8 cellular contexts compared by ENCODE assay signal in genomic region chr19:58227964-58228583, GRCh38. TPM values are rescaled to one million over a fixed set of nuclear protein-coding genes. Genes with fewer than 3 reads are reported as not detected.
DNase-seq lines count a peak whose midpoint lies in the region; ATAC-seq and TF ChIP-seq lines count a peak whose summit lies in the region.

No MANE protein-coding gene starts in this region.

- no peak for DNase-seq in DND-41
- peak; percentile 4 for DNase-seq in brain microvascular endothelial cell
- no peak for DNase-seq in lower leg skin (ENCODE audit: low spot score in 2 of 2)
- DNase-seq in transverse colon, result no peak
- DNase-seq in T-helper 9 cell, result no peak
- no peak for DNase-seq in NCI-H1694 (lab: John Stamatoyannopoulos, UW)

- H3K4me1 ChIP-seq in DND-41 (ENCODE audit: insufficient read depth, low read length), result peaks cover 30% of the 10 kb centered on the region
- H3K4me1 ChIP-seq in HUES6 (ENCODE audit: control insufficient read depth, insufficient read depth, low read length), result peaks cover 9% of the 10 kb centered on the region; the same call in 1 of the 2 replicates
- peaks cover 0 to 13% (median 9%) of the 10 kb centered on the region in 4 donors for H3K4me1 ChIP-seq in transverse colon

- in situ Hi-C loops in brain microvascular endothelial cell (cut with HindIII; ENCODE audit: low pct_ligation_motif_present, low sequenced_read_pairs) (no loop called here), transverse colon (cut with MboI; ENCODE audit: low pct_ligation_motif_present in 1 of 4, low pct_unique_long_range_greater_than_20kb in 1 of 4, low sequenced_read_pairs in 3 of 4) (no loop called here)

- H3K27ac ChIP-seq in DND-41 (ENCODE audit: low read length), result peak overlapping the region; percentile 90
- H3K27ac ChIP-seq in HUES6 (ENCODE audit: low read depth, low read length), result peak overlapping the region; percentile 95
- peak overlapping the region; percentile 60 for H3K27ac ChIP-seq in brain microvascular endothelial cell
- H3K27ac ChIP-seq in transverse colon, result peak overlapping the region; percentile 70 to 85 (median 78)

- H3K36me3 ChIP-seq in DND-41 (ENCODE audit: insufficient read depth, low read length), result peaks cover 33% of the 10 kb centered on the region
- peaks cover 36% of the 10 kb centered on the region for H3K36me3 ChIP-seq in HUES6 (ENCODE audit: control insufficient read depth, insufficient read depth, low read length)
- H3K36me3 ChIP-seq in brain microvascular endothelial cell (replicated peaks), result peaks cover 30% of the 10 kb centered on the region
- H3K36me3 ChIP-seq in transverse colon, result peaks cover 0 to 33% (median 18%) of the 10 kb centered on the region in 4 donors

- WGBS in lower leg skin, 2 donors, result 6 to 14% methylated on average over 18 to 22 of the region's 23 CpGs
- 14 to 57% methylated on average over 1 to 20 of the region's 23 CpGs for WGBS in transverse colon (ENCODE audit: low coverage in 1 of 2), 2 donors

- TF ChIP-seq CTCF in DND-41 (IDR thresholded peaks at IDR 0.05; ENCODE audit: borderline replicate concordance, extremely low read depth, low read length, poor library complexity, severe bottlenecking) (no peak), brain microvascular endothelial cell (IDR thresholded peaks at IDR 0.05; ENCODE audit: low read depth, low read length, missing control alignments) (no peak), lower leg skin (IDR thresholded peaks at IDR 0.05) (no peak), transverse colon (IDR thresholded peaks at IDR 0.05) (no peak)

- H3K27me3 ChIP-seq in DND-41 (ENCODE audit: insufficient read depth, low read length, poor library complexity) (no peaks in the 10 kb centered on the region), HUES6 (ENCODE audit: control insufficient read depth, insufficient read depth, low read length) (no peaks in the 10 kb centered on the region), brain microvascular endothelial cell (replicated peaks) (no peaks in the 10 kb centered on the region), transverse colon (no peaks in the 10 kb centered on the region)

- ATAC-seq in DND-41 (ENCODE audit: insufficient read depth, low read depth) (peak; percentile 3; the same call in 2 of the 3 replicates), HG02852 (IDR thresholded peaks at IDR 0.05; ENCODE audit: unreplicated experiment) (no peak)

- H3K9me3 ChIP-seq in DND-41 (ENCODE audit: insufficient read depth, low read length, severe bottlenecking), result peaks cover 19% of the 10 kb centered on the region
- H3K9me3 ChIP-seq in HUES6 (ENCODE audit: control insufficient read depth, insufficient read depth, low read depth, low read length), result peaks cover 14% of the 10 kb centered on the region; the same call in 1 of the 2 replicates
- H3K9me3 ChIP-seq in transverse colon, result peaks cover 28 to 57% of the 10 kb centered on the region in 2 donors

- peaks cover 40% of the 10 kb centered on the region for H3K79me2 ChIP-seq in DND-41 (ENCODE audit: insufficient read depth, low read length)

- H3K4me3 ChIP-seq in DND-41 (ENCODE audit: low read depth in 1 of 2, low read length in 2 of 2), result peak overlapping the region; percentile 42 to 60; a peak in 3 of 4 replicates
- H3K4me3 ChIP-seq in HUES6 (ENCODE audit: low read depth, low read length), result peak overlapping the region; percentile 94
- H3K4me3 ChIP-seq in brain microvascular endothelial cell (ENCODE audit: low read depth, low read length), result peak overlapping the region; percentile 83
- H3K4me3 ChIP-seq in lower leg skin (ENCODE audit: low read depth, poor library complexity, severe bottlenecking), result peak overlapping the region; percentile 48
- H3K4me3 ChIP-seq in transverse colon, result peak overlapping the region; percentile 68 to 75 (median 71)

- intact Hi-C loops in lower leg skin (cut with DNase I; ENCODE audit: low total_unique reads), result no loop called here
- intact Hi-C loops in transverse colon (cut with DNase I; ENCODE audit: low total_unique reads), result no loop called here

- no peaks in the 10 kb centered on the region for H4K20me1 ChIP-seq in DND-41 (ENCODE audit: insufficient read depth, low read length)

- peak overlapping the region; percentile 77 for H3K4me2 ChIP-seq in DND-41 (ENCODE audit: insufficient read depth, low read length)

- TF ChIP-seq EP300 in transverse colon (IDR thresholded peaks at IDR 0.05; ENCODE audit: low read depth), result no peak

- TF ChIP-seq POLR2A in lower leg skin (IDR thresholded peaks at IDR 0.05), result no peak
- TF ChIP-seq POLR2A in transverse colon (IDR thresholded peaks at IDR 0.05), result no peak

- H2AFZ ChIP-seq in DND-41 (ENCODE audit: low read depth, low read length), result peak overlapping the region; percentile 72

- H3K9ac ChIP-seq in DND-41 (ENCODE audit: low read depth, low read length) (peak overlapping the region; percentile 76), HUES6 (ENCODE audit: low read length) (peak overlapping the region; percentile 95)

RNA-seq across cellular contexts. Expression of gene ZNF544, which starts 0.6 kb away (rescaled TPM):
- total RNA-seq in lower leg skin (10 to 100 TPM; 34.2 to 55.1 (median 43.3) TPM), transverse colon (10 to 100 TPM in 3 of 4 donors, 1 to 10 TPM in 1; 8.6 to 62.3 (median 25.1) TPM)

RNA-seq across cellular contexts. Expression of gene ZNF274, which starts 45.2 kb away (rescaled TPM):
- 10 to 100 TPM; 32.5 to 58.5 (median 34.2) TPM for total RNA-seq in lower leg skin
- 10 to 100 TPM; 12.5 to 30.8 (median 19.0) TPM for total RNA-seq in transverse colon

RNA-seq across cellular contexts. Expression of gene ZNF8, which starts 50.7 kb away (rescaled TPM):
- total RNA-seq in lower leg skin (10 to 100 TPM in 1 of 4 donors, 1 to 10 TPM in 3; 3.0 to 12.8 (median 8.9) TPM), transverse colon (1 to 10 TPM; 4.6 to 6.6 (median 6.3) TPM)
